Comparison of ENCODE assay signal across 1 cellular context in the genomic region with DNA sequence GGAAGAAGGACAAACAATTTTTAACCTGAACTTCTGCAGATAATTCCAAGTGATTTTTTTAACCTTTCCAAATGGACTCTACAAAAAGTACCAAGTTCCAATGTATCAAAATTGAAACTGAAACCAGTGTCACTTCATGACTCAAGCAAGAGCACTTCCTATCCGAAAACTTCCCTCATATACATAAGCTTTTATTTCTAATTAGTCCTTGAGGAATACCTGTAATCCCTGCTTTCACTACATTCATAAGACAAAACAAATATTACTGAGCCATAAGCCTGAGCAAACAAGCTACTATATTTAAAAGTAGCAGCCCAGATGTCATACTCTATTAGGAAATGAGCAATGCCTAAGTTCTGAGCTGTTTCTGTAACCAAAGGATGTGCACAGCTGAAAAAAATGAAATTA.
A peak's percentile ranks its signal among the peaks of the same experiment; 100 is the strongest.
TF ChIP-seq lines count a peak whose summit lies in the region.

No MANE protein-coding gene starts in this region.

TF ChIP-seq in GM12878, 131 proteins besides CTCF, POLR2A, EP300 and RAD21 (continued from another document):
- TF ChIP-seq, protein P1, sequence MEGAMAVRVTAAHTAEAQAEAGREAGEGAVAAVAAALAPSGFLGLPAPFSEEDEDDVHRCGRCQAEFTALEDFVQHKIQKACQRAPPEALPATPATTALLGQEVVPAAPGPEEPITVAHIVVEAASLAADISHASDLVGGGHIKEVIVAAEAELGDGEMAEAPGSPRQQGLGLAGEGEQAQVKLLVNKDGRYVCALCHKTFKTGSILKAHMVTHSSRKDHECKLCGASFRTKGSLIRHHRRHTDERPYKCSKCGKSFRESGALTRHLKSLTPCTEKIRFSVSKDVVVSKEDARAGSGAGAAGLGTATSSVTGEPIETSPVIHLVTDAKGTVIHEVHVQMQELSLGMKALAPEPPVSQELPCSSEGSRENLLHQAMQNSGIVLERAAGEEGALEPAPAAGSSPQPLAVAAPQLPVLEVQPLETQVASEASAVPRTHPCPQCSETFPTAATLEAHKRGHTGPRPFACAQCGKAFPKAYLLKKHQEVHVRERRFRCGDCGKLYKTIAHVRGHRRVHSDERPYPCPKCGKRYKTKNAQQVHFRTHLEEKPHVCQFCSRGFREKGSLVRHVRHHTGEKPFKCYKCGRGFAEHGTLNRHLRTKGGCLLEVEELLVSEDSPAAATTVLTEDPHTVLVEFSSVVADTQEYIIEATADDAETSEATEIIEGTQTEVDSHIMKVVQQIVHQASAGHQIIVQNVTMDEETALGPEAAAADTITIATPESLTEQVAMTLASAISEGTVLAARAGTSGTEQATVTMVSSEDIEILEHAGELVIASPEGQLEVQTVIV (IDR thresholded peaks at IDR 0.05; ENCODE audit: borderline replicate concordance, partially characterized antibody), result no peak
- TF ChIP-seq ZNF384 (IDR thresholded peaks at IDR 0.05; ENCODE audit: borderline replicate concordance, low read depth, low read length) (no peak), SP1 (IDR thresholded peaks at IDR 0.05; ENCODE audit: low read depth, low read length) (no peak), IKZF1 (conservative IDR thresholded peaks at IDR 0.05) (peak; percentile 93), TARDBP (IDR thresholded peaks at IDR 0.05; ENCODE audit: borderline replicate concordance) (no peak), RUNX3 (IDR thresholded peaks at IDR 0.05; ENCODE audit: low read length) (peak; percentile 37; the same call in 1 of the 2 replicates), SPI1 (IDR thresholded peaks at IDR 0.05; ENCODE audit: borderline replicate concordance, insufficient read depth, low read depth, low read length) (peak; percentile 67), NR2C1 (IDR thresholded peaks at IDR 0.05) (no peak)
- TF ChIP-seq, protein P2, sequence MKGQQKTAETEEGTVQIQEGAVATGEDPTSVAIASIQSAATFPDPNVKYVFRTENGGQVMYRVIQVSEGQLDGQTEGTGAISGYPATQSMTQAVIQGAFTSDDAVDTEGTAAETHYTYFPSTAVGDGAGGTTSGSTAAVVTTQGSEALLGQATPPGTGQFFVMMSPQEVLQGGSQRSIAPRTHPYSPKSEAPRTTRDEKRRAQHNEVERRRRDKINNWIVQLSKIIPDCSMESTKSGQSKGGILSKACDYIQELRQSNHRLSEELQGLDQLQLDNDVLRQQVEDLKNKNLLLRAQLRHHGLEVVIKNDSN (IDR thresholded peaks at IDR 0.05; ENCODE audit: borderline replicate concordance, extremely low read length, insufficient read depth, low read depth, low read length), result no peak
